15 cellular contexts compared by ENCODE assay signal in genomic region chr1:109481646-109482045, GRCh38. TPM values are rescaled to one million over a fixed set of nuclear protein-coding genes. Genes with fewer than 3 reads are reported as not detected.
DNase-seq lines count a peak whose midpoint lies in the region; ATAC-seq and TF ChIP-seq lines count a peak whose summit lies in the region.
"Had no signal": no experiment of that assay in that cellular context is flagged by ENCODE, and none has a peak within 500 bp of the region (broad histone marks: within the 10 kb centered on the region; RNA-seq: fewer than 3 reads in every experiment).

No MANE protein-coding gene starts in this region.

- TF ChIP-seq CTCF in glutamatergic neuron (IDR thresholded peaks at IDR 0.05; ENCODE audit: partially characterized antibody, unreplicated experiment): no peak
- TF ChIP-seq CTCF in gastrocnemius medialis (IDR thresholded peaks at IDR 0.05 in 4 of 5, conservative IDR thresholded peaks at IDR 0.05 in 1 of 5): no peak
- TF ChIP-seq CTCF in tibial nerve (IDR thresholded peaks at IDR 0.05): no peak

- H3K4me1 ChIP-seq in neuron (ENCODE audit: insufficient read depth, low read length) (peaks cover 37% of the 10 kb centered on the region), gastrocnemius medialis (peaks cover 47 to 54% of the 10 kb centered on the region in 2 donors), tibial nerve (peaks cover 0 to 26% (median 14%) of the 10 kb centered on the region in 4 donors)
- H3K4me1 ChIP-seq: BE2C had no signal

- H3K4me1 Mint-ChIP-seq in activated CD4-positive, alpha-beta T cell treated with anti-CD3 and anti-CD28 coated beads, Interleukin-2, amount 10 ng/mL, durations not matched to agents 24 days and 14 days: peaks cover 42% of the 10 kb centered on the region
- H3K4me1 Mint-ChIP-seq in activated CD4-positive, alpha-beta T cell treated with anti-CD3 and anti-CD28 coated beads for 36 hours: peaks cover 33% of the 10 kb centered on the region
- peaks cover 24% of the 10 kb centered on the region for H3K4me1 Mint-ChIP-seq in glutamatergic neuron (ENCODE audit: low read depth, unreplicated experiment)

- peaks cover 7% of the 10 kb centered on the region for H3K36me3 Mint-ChIP-seq in activated CD4-positive, alpha-beta T cell treated with anti-CD3 and anti-CD28 coated beads, Interleukin-2, amount 10 ng/mL, durations not matched to agents 24 days and 14 days (ENCODE audit: low read depth)
- H3K36me3 Mint-ChIP-seq in activated CD4-positive, alpha-beta T cell treated with anti-CD3 and anti-CD28 coated beads for 36 hours (ENCODE audit: low read depth): peaks cover 6% of the 10 kb centered on the region
- H3K36me3 Mint-ChIP-seq in glutamatergic neuron (ENCODE audit: unreplicated experiment): no peaks in the 10 kb centered on the region
- H3K36me3 Mint-ChIP-seq: IgD-negative memory B cell had no signal

- H3K36me3 ChIP-seq in neuron (ENCODE audit: insufficient read depth, low read length) (peaks cover 9% of the 10 kb centered on the region), gastrocnemius medialis (peaks cover 0 to 31% of the 10 kb centered on the region in 2 donors), tibial nerve (no peaks in the 10 kb centered on the region)
- H3K36me3 ChIP-seq: BE2C had no signal

- in situ Hi-C loops in gastrocnemius medialis (cut with MboI; ENCODE audit: low sequenced_read_pairs in 4 of 4): no loop called here

- H3K9me3 Mint-ChIP-seq in activated CD4-positive, alpha-beta T cell treated with anti-CD3 and anti-CD28 coated beads, Interleukin-2, amount 10 ng/mL, durations not matched to agents 24 days and 14 days: no peaks in the 10 kb centered on the region
- H3K9me3 Mint-ChIP-seq in activated CD4-positive, alpha-beta T cell treated with anti-CD3 and anti-CD28 coated beads for 36 hours (ENCODE audit: low read depth): no peaks in the 10 kb centered on the region
- peaks cover 31% of the 10 kb centered on the region for H3K9me3 Mint-ChIP-seq in glutamatergic neuron (ENCODE audit: unreplicated experiment)
- H3K9me3 Mint-ChIP-seq: CD4-positive, alpha-beta memory T cell; IgD-negative memory B cell had no signal

- H3K27me3 Mint-ChIP-seq in activated CD4-positive, alpha-beta T cell treated with anti-CD3 and anti-CD28 coated beads, Interleukin-2, amount 10 ng/mL, durations not matched to agents 24 days and 14 days: peaks cover 24% of the 10 kb centered on the region
- peaks cover 2% of the 10 kb centered on the region for H3K27me3 Mint-ChIP-seq in activated CD4-positive, alpha-beta T cell treated with anti-CD3 and anti-CD28 coated beads for 36 hours
- peaks cover 34% of the 10 kb centered on the region for H3K27me3 Mint-ChIP-seq in glutamatergic neuron (ENCODE audit: unreplicated experiment)

- no peak overlapping the region for H3K27ac Mint-ChIP-seq in activated CD4-positive, alpha-beta T cell treated with anti-CD3 and anti-CD28 coated beads, Interleukin-2, amount 10 ng/mL, durations not matched to agents 24 days and 14 days
- no peak overlapping the region for H3K27ac Mint-ChIP-seq in activated CD4-positive, alpha-beta T cell treated with anti-CD3 and anti-CD28 coated beads for 36 hours
- peak overlapping the region; percentile 98 for H3K27ac Mint-ChIP-seq in glutamatergic neuron (ENCODE audit: unreplicated experiment)

- TF ChIP-seq POLR2A in gastrocnemius medialis (IDR thresholded peaks at IDR 0.05): no peak
- TF ChIP-seq POLR2A in tibial nerve (IDR thresholded peaks at IDR 0.05): no peak

- H3K27ac ChIP-seq in gastrocnemius medialis (peak overlapping the region; percentile 71 to 100 (median 97)), tibial nerve (no peak overlapping the region)
- H3K27ac ChIP-seq: A549, C4-2B, GM23248 had no signal

- 59 to 65% methylated on average over 2 of the region's 2 CpGs for WGBS in tibial nerve, 2 donors

- CTCF ChIA-PET in activated CD4-positive, alpha-beta T cell treated with anti-CD3 and anti-CD28 coated beads for 36 hours (lab: Charles Lee): interaction anchor here (0.7 to 2.9 kb wide), 5 partner anchors 9 to 55 kb away, joined by 3 to 26 read pairs (median 11); partner anchors contain the start of gene CYB561D1

- no peak overlapping the region for H3K4me3 Mint-ChIP-seq in activated CD4-positive, alpha-beta T cell treated with anti-CD3 and anti-CD28 coated beads, Interleukin-2, amount 10 ng/mL, durations not matched to agents 24 days and 14 days
- no peak overlapping the region for H3K4me3 Mint-ChIP-seq in activated CD4-positive, alpha-beta T cell treated with anti-CD3 and anti-CD28 coated beads for 36 hours
- H3K4me3 Mint-ChIP-seq in glutamatergic neuron (ENCODE audit: unreplicated experiment): no peak overlapping the region

- no peak for TF ChIP-seq EP300 in tibial nerve (IDR thresholded peaks at IDR 0.05)

- H3K27me3 ChIP-seq in neuron (ENCODE audit: insufficient read depth, low read length): peaks cover 29% of the 10 kb centered on the region
- no peaks in the 10 kb centered on the region for H3K27me3 ChIP-seq in gastrocnemius medialis
- no peaks in the 10 kb centered on the region for H3K27me3 ChIP-seq in tibial nerve
- H3K27me3 ChIP-seq: BE2C had no signal

- peak overlapping the region; percentile 55 for H2AFZ ChIP-seq in neuron (ENCODE audit: low read depth, low read length)
- H2AFZ ChIP-seq: GM23248 had no signal

- H3K9me3 ChIP-seq in neuron (ENCODE audit: low read length) (no peaks in the 10 kb centered on the region), gastrocnemius medialis (no peaks in the 10 kb centered on the region), tibial nerve (no peaks in the 10 kb centered on the region)
- H3K9me3 ChIP-seq: A549, BE2C had no signal

- no peak for ATAC-seq in activated CD4-positive, alpha-beta T cell treated with anti-CD3 and anti-CD28 coated beads for 36 hours
- ATAC-seq in gastrocnemius medialis: peak in 1 of 2 donors; percentile 40
- ATAC-seq: A549, GM12878 had no signal

- POLR2A ChIA-PET in activated CD4-positive, alpha-beta T cell treated with anti-CD3 and anti-CD28 coated beads for 36 hours (lab: Charles Lee): interaction anchor here (1.1 kb wide), 1 partner anchor 54 kb away, joined by 3 read pairs; no protein-coding TSS in a partner anchor

- intact Hi-C loops in activated CD4-positive, alpha-beta T cell treated with anti-CD3 and anti-CD28 coated beads, Interleukin-2, amount 10 ng/mL, durations not matched to agents 24 days and 14 days (cut with micrococcal nuclease): loop anchor here (10.0 kb wide), 1 partner anchor 367 kb away; the partner anchor contains the start of gene ELAPOR1
- intact Hi-C loops in activated CD4-positive, alpha-beta T cell treated with anti-CD3 and anti-CD28 coated beads for 36 hours (cut with DNase I, micrococcal nuclease): loop anchor here (2.0 to 5.0 kb wide), 5 partner anchors 141 to 734 kb away; partner anchors contain the start of genes STXBP3 (in 1 of the 2), TMEM167B (in 1 of the 2) and WDR47 (in 1 of the 2)
- intact Hi-C loops in gastrocnemius medialis (cut with DNase I; ENCODE audit: low total_unique reads): no loop called here

- no peak overlapping the region for H3K4me3 ChIP-seq in neuron (ENCODE audit: low read length)
- H3K4me3 ChIP-seq in gastrocnemius medialis: no peak overlapping the region
- H3K4me3 ChIP-seq in tibial nerve: no peak overlapping the region
- H3K4me3 ChIP-seq: A549, GM12878, GM23248 had no signal

- peak; percentile 55 for DNase-seq in activated CD4-positive, alpha-beta T cell treated with anti-CD3 and anti-CD28 coated beads, Interleukin-2, amount 10 ng/mL, durations not matched to agents 24 days and 14 days
- no peak for DNase-seq in activated CD4-positive, alpha-beta T cell treated with anti-CD3 and anti-CD28 coated beads for 36 hours
- DNase-seq in glutamatergic neuron (no peak), gastrocnemius medialis (peak in 1 of 2 donors; percentile 75), tibial nerve (ENCODE audit: low spot score in 2 of 2) (no peak), A172 (ENCODE audit: low spot score) (no peak)
- DNase-seq: BE2C; CD4-positive, alpha-beta memory T cell; GM23248 had no signal

RNA-seq across cellular contexts. Expression of gene ATXN7L2, which starts 2.1 kb away (rescaled TPM):
- total RNA-seq in activated CD4-positive, alpha-beta T cell treated with anti-CD3 and anti-CD28 coated beads, Interleukin-2, amount 10 ng/mL, durations not matched to agents 24 days and 14 days: 15.1 and 15.6 TPM in 2 replicates
- 10 to 100 TPM; 11.7 to 13.0 TPM for total RNA-seq in activated CD4-positive, alpha-beta T cell treated with anti-CD3 and anti-CD28 coated beads for 36 hours
- total RNA-seq in glutamatergic neuron (ENCODE audit: unreplicated experiment) (54.9 TPM), gastrocnemius medialis (10 to 100 TPM in 1 of 4 donors, 1 to 10 TPM in 3; 2.1 to 12.1 (median 6.5) TPM), tibial nerve (1 to 10 TPM; 6.5 to 6.8 (median 6.5) TPM)
- 3.0 and 5.4 TPM in 2 replicates for total RNA-seq in A172 (2014; rRNA removed; shearing (Covaris generic))

RNA-seq across cellular contexts. Expression of gene CYB561D1, which starts 12.2 kb away (rescaled TPM):
- 11.3 and 13.1 TPM in 2 replicates for total RNA-seq in activated CD4-positive, alpha-beta T cell treated with anti-CD3 and anti-CD28 coated beads, Interleukin-2, amount 10 ng/mL, durations not matched to agents 24 days and 14 days
- 1 to 10 TPM; 7.1 to 8.7 TPM for total RNA-seq in activated CD4-positive, alpha-beta T cell treated with anti-CD3 and anti-CD28 coated beads for 36 hours
- 23.9 TPM for total RNA-seq in glutamatergic neuron (ENCODE audit: unreplicated experiment)
- total RNA-seq in gastrocnemius medialis: 1 to 10 TPM; 3.1 to 8.0 (median 3.9) TPM
- total RNA-seq in tibial nerve: 1 to 10 TPM; 4.4 to 8.4 (median 5.6) TPM
- 5.4 and 5.7 TPM in 2 replicates for total RNA-seq in A172 (2014; rRNA removed; shearing (Covaris generic))

RNA-seq across cellular contexts. Expression of gene SYPL2, which starts 15.3 kb away (rescaled TPM):
- 0.07 TPM in 1 of 2 replicates, not detected in the other for total RNA-seq in activated CD4-positive, alpha-beta T cell treated with anti-CD3 and anti-CD28 coated beads, Interleukin-2, amount 10 ng/mL, durations not matched to agents 24 days and 14 days
- total RNA-seq in activated CD4-positive, alpha-beta T cell treated with anti-CD3 and anti-CD28 coated beads for 36 hours: under 1 TPM in 1 of 2 experiments, not detected in 1; 0.05 TPM
- total RNA-seq in glutamatergic neuron (ENCODE audit: unreplicated experiment) (0.42 TPM), gastrocnemius medialis (100 to 1,000 TPM in 1 of 4 donors, 10 to 100 TPM in 3; 15.7 to 127 (median 83.7) TPM), tibial nerve (1 to 10 TPM; 1.5 to 3.5 (median 2.4) TPM)
- total RNA-seq in A172 (2014; rRNA removed; shearing (Covaris generic)): 0.24 TPM in 1 of 2 replicates, not detected in the other
- total RNA-seq: CD4-positive, alpha-beta memory T cell; G401 had no signal

RNA-seq across cellular contexts. Expression of gene AMIGO1, which starts 27.9 kb away (rescaled TPM):
- 1.1 TPM in 2 replicates for total RNA-seq in activated CD4-positive, alpha-beta T cell treated with anti-CD3 and anti-CD28 coated beads, Interleukin-2, amount 10 ng/mL, durations not matched to agents 24 days and 14 days
- total RNA-seq in activated CD4-positive, alpha-beta T cell treated with anti-CD3 and anti-CD28 coated beads for 36 hours: 1 to 10 TPM; 1.8 to 2.0 TPM
- 8.0 TPM for total RNA-seq in glutamatergic neuron (ENCODE audit: unreplicated experiment)
- total RNA-seq in gastrocnemius medialis: 10 to 100 TPM in 3 of 4 donors, 1 to 10 TPM in 1; 8.6 to 20.9 (median 15.1) TPM
- 10 to 100 TPM in 1 of 4 donors, 1 to 10 TPM in 3; 8.1 to 10.3 (median 8.4) TPM for total RNA-seq in tibial nerve
- total RNA-seq in A172 (2014; rRNA removed; shearing (Covaris generic)): 0.10 TPM in 1 of 2 replicates, not detected in the other

RNA-seq across cellular contexts. Expression of gene PSMA5, which starts 55.4 kb away (rescaled TPM):
- 262 and 270 TPM in 2 replicates for total RNA-seq in activated CD4-positive, alpha-beta T cell treated with anti-CD3 and anti-CD28 coated beads, Interleukin-2, amount 10 ng/mL, durations not matched to agents 24 days and 14 days
- 100 to 1,000 TPM; 151 to 249 TPM for total RNA-seq in activated CD4-positive, alpha-beta T cell treated with anti-CD3 and anti-CD28 coated beads for 36 hours
- total RNA-seq in glutamatergic neuron (ENCODE audit: unreplicated experiment): 54.0 TPM
- total RNA-seq in gastrocnemius medialis: 10 to 100 TPM; 63.5 to 82.5 (median 78.2) TPM
- 10 to 100 TPM; 20.5 to 28.8 (median 24.9) TPM for total RNA-seq in tibial nerve
- total RNA-seq in A172 (2014; rRNA removed; shearing (Covaris generic)): 142 and 190 TPM in 2 replicates

Comparison
In these comparisons a context has a peak if more than half of its experiments do, and no peak if none do; other contexts are left out.
1. H3K27ac ChIP-seq: peak in gastrocnemius medialis (4 of 4); none in tibial nerve (0 of 4).